Comparison of ENCODE assay signal across 8 cellular contexts in genomic region chr12:112418248-112418595, GRCh38. TPM values are rescaled to one million over a fixed set of nuclear protein-coding genes. Genes with fewer than 3 reads are reported as not detected.
DNase-seq lines count a peak whose midpoint lies in the region; ATAC-seq, FAIRE-seq and TF ChIP-seq lines count a peak whose summit lies in the region.

No MANE protein-coding gene starts in this region.

- peaks cover 48% of the 10 kb centered on the region for H3K79me2 ChIP-seq in astrocyte (ENCODE audit: insufficient read depth, low read length)

- ATAC-seq in Right ventricle myocardium inferior, result no peak
- ATAC-seq in lower lobe of right lung, result peak in 1 of 2 donors; percentile 0

- FAIRE-seq in astrocyte (lab: Jason Lieb, UNC), result no peak

- peak overlapping the region; percentile 96 for H3K27ac Mint-ChIP-seq in astrocyte (ENCODE audit: unreplicated experiment)

- H3K9me3 Mint-ChIP-seq in astrocyte (ENCODE audit: unreplicated experiment), result no peaks in the 10 kb centered on the region

- H3K36me3 ChIP-seq in right atrium auricular region (no peaks in the 10 kb centered on the region), astrocyte (ENCODE audit: insufficient read depth, low read length) (no peaks in the 10 kb centered on the region), lower lobe of right lung (no peaks in the 10 kb centered on the region), vagina (no peaks in the 10 kb centered on the region)

- TF ChIP-seq POLR2A in vagina (IDR thresholded peaks at IDR 0.05), result no peak

- H3K36me3 Mint-ChIP-seq in astrocyte (ENCODE audit: low read depth, unreplicated experiment), result no peaks in the 10 kb centered on the region

- H3K4me1 ChIP-seq in right atrium auricular region (peaks cover 0 to 48% of the 10 kb centered on the region in 2 donors), astrocyte (ENCODE audit: insufficient read depth, low read length) (peaks cover 7% of the 10 kb centered on the region), lower lobe of right lung (peaks cover 33% of the 10 kb centered on the region), vagina (peaks cover 49% of the 10 kb centered on the region)

- H3K4me1 Mint-ChIP-seq in astrocyte (ENCODE audit: low read depth, unreplicated experiment), result peaks cover 19% of the 10 kb centered on the region

- intact Hi-C loops in Right ventricle myocardium inferior (cut with DNase I), result no loop called here
- intact Hi-C loops in lower lobe of right lung (cut with DNase I), result no loop called here
- intact Hi-C loops in vagina (cut with DNase I), result no loop called here

- peak overlapping the region; percentile 82 for H3K4me2 ChIP-seq in astrocyte (ENCODE audit: low read length)

- DNase-seq in right atrium auricular region (ENCODE audit: low spot score) (no peak), Right ventricle myocardium inferior (ENCODE audit: missing footprints) (no peak), astrocyte (ENCODE audit: low read depth) (no peak), lower lobe of right lung (no peak), vagina (ENCODE audit: extremely low spot score in 2 of 2) (no peak), NOMO-1 treated with DMSO at 0.1 percent for 48 hours (lab: John Stamatoyannopoulos, UW; ENCODE audit: unreplicated experiment) (no peak), HPDE6-E6E7 (ENCODE audit: extremely low spot score) (no peak)
- DNase-seq in stimulated activated naive CD4-positive, alpha-beta T cell (lab: John Stamatoyannopoulos, UW), result no peak

- peak overlapping the region; percentile 88 for H2AFZ ChIP-seq in astrocyte (ENCODE audit: low read depth, low read length)

- H3K27me3 Mint-ChIP-seq in astrocyte (ENCODE audit: low read depth, unreplicated experiment), result no peaks in the 10 kb centered on the region

- peak overlapping the region; percentile 82 to 88 for H3K4me3 ChIP-seq in right atrium auricular region
- H3K4me3 ChIP-seq in astrocyte (ENCODE audit: insufficient read depth, low read depth, low read length), result peak overlapping the region; percentile 92
- H3K4me3 ChIP-seq in lower lobe of right lung, result peak overlapping the region; percentile 94
- H3K4me3 ChIP-seq in vagina, result peak overlapping the region; percentile 92 to 93

- H3K27me3 ChIP-seq in right atrium auricular region (no peaks in the 10 kb centered on the region), astrocyte (ENCODE audit: insufficient read depth, low read length) (no peaks in the 10 kb centered on the region), lower lobe of right lung (ENCODE audit: low read depth) (no peaks in the 10 kb centered on the region), vagina (no peaks in the 10 kb centered on the region)

- H4K20me1 ChIP-seq in astrocyte (ENCODE audit: insufficient read depth, low read length), result peaks cover 37% of the 10 kb centered on the region

- H3K9me3 ChIP-seq in right atrium auricular region (no peaks in the 10 kb centered on the region), astrocyte (ENCODE audit: insufficient read depth, low read depth, low read length) (no peaks in the 10 kb centered on the region), lower lobe of right lung (no peaks in the 10 kb centered on the region), vagina (no peaks in the 10 kb centered on the region)

- peak overlapping the region; percentile 96 for H3K4me3 Mint-ChIP-seq in astrocyte (ENCODE audit: unreplicated experiment)

- peak overlapping the region; percentile 98 for H3K9ac ChIP-seq in astrocyte (ENCODE audit: low read length)

- TF ChIP-seq CTCF in right atrium auricular region (IDR thresholded peaks at IDR 0.05) (no peak), astrocyte (IDR thresholded peaks at IDR 0.05; ENCODE audit: insufficient read depth, low read depth, low read length) (no peak), lower lobe of right lung (IDR thresholded peaks at IDR 0.05) (no peak), vagina (IDR thresholded peaks at IDR 0.05) (no peak)

- peak overlapping the region; percentile 98 to 99 for H3K27ac ChIP-seq in right atrium auricular region
- peak overlapping the region; percentile 98 for H3K27ac ChIP-seq in astrocyte (ENCODE audit: low read depth, low read length)
- H3K27ac ChIP-seq in lower lobe of right lung, result peak overlapping the region; percentile 99
- peak overlapping the region; percentile 99 for H3K27ac ChIP-seq in vagina

RNA-seq across cellular contexts. Expression of gene PTPN11, which starts 0.5 kb away (rescaled TPM):
- 10 to 100 TPM; 70.8 to 97.9 TPM for total RNA-seq in right atrium auricular region
- 114 TPM for total RNA-seq in Right ventricle myocardium inferior
- 128 and 143 TPM in 2 replicates for total RNA-seq in astrocyte
- total RNA-seq in lower lobe of right lung, result 87.5 TPM
- total RNA-seq in vagina, result 57.2 TPM

RNA-seq across cellular contexts. Expression of gene RPL6, which starts 8.8 kb away (rescaled TPM):
- 100 to 1,000 TPM; 700 to 967 TPM for total RNA-seq in right atrium auricular region
- 646 TPM for total RNA-seq in Right ventricle myocardium inferior
- 1,024 and 1,136 TPM in 2 replicates for total RNA-seq in astrocyte
- total RNA-seq in lower lobe of right lung, result 896 TPM
- 1,081 TPM for total RNA-seq in vagina

RNA-seq across cellular contexts. Expression of gene HECTD4, which starts 36.0 kb away (rescaled TPM):
- total RNA-seq in right atrium auricular region (10 to 100 TPM; 14.8 to 16.5 TPM), Right ventricle myocardium inferior (22.6 TPM), astrocyte (38.9 and 40.3 TPM in 2 replicates), lower lobe of right lung (54.8 TPM), vagina (79.6 TPM)
